In the genomic region with DNA sequence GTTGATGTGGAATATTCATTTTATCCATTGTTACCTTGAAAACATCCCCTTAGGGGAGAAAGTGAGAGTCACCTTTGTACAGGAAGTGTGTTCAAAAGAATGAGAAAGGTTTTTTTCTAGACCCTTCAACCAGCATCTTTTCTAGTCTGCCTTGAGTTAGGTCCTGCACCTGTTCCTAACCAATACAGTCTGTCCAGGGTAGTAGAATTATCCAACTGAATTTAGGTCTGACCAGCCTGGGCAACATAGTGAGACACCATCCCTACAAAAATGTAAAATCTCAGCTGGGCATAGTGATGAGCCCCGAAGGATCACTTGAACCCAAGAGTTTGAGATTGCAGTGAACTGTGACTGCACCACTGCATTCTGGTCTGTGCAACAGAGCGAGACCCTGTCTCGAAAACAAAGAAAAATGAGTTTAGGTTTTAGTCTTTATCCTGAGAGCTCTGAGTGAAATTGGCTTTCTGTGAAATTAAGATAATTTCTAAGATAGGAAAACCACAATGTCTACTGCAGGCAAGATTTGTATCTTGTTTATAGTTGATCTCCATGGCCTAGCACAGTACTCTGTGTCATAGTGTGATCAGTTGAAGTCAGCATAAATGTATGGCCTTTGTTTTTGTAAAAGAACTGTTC, we compare ENCODE assay signal across 9 cellular contexts. TPM values are rescaled to one million over a fixed set of nuclear protein-coding genes. Genes with fewer than 3 reads are reported as not detected.
DNase-seq lines count a peak whose midpoint lies in the region; ATAC-seq and TF ChIP-seq lines count a peak whose summit lies in the region.
"Had no signal": no experiment of that assay in that cellular context is flagged by ENCODE, and none has a peak within 500 bp of the region (broad histone marks: within the 10 kb centered on the region; RNA-seq: fewer than 3 reads in every experiment).

No MANE protein-coding gene starts in this region.

- H3K36me3 ChIP-seq in CD4-positive, alpha-beta memory T cell (ENCODE audit: insufficient read depth, low read length): no peaks in the 10 kb centered on the region
- no peaks in the 10 kb centered on the region for H3K36me3 ChIP-seq in uterus

- no peak for TF ChIP-seq POLR2A in uterus (IDR thresholded peaks at IDR 0.05)

- no peaks in the 10 kb centered on the region for H3K27me3 ChIP-seq in CD4-positive, alpha-beta memory T cell (ENCODE audit: insufficient read depth, low read length)
- no peaks in the 10 kb centered on the region for H3K27me3 ChIP-seq in uterus

- peaks cover 46 to 66% (median 57%) of the 10 kb centered on the region in 4 donors for H3K4me1 Mint-ChIP-seq in CD4-positive, alpha-beta memory T cell
- H3K4me1 Mint-ChIP-seq in activated CD8-positive, alpha-beta T cell treated with anti-CD3 and anti-CD28 coated beads, Interleukin-2, amount 10 ng/mL, durations not matched to agents 7 days and 5 days (ENCODE audit: low read depth): peaks cover 25% of the 10 kb centered on the region

- peaks cover 53% of the 10 kb centered on the region for H3K4me1 ChIP-seq in CD4-positive, alpha-beta memory T cell (ENCODE audit: insufficient read depth, low read length)
- H3K4me1 ChIP-seq in uterus: no peaks in the 10 kb centered on the region

- CTCF ChIA-PET in CD4-positive, alpha-beta memory T cell (lab: Charles Lee; ENCODE audit: partially characterized antibody): interaction anchor here (1.2 kb wide), 1 partner anchor 29 kb away, joined by 4 read pairs; no protein-coding TSS in a partner anchor
- CTCF ChIA-PET in activated CD8-positive, alpha-beta T cell treated with anti-CD3 and anti-CD28 coated beads, Interleukin-2, amount 10 ng/mL, durations not matched to agents 7 days and 5 days (lab: Charles Lee): interaction anchor here (1.2 kb wide), 1 partner anchor 28 kb away, joined by 3 read pairs; no protein-coding TSS in a partner anchor

- no peaks in the 10 kb centered on the region for H3K9me3 ChIP-seq in CD4-positive, alpha-beta memory T cell (ENCODE audit: control insufficient read depth in 1 of 2, low read length in 2 of 2)
- no peaks in the 10 kb centered on the region for H3K9me3 ChIP-seq in uterus

- intact Hi-C loops in CD4-positive, alpha-beta memory T cell (cut with micrococcal nuclease): loop anchor here (1.0 kb wide), 1 partner anchor 26 kb away; no protein-coding TSS in a partner anchor
- intact Hi-C loops in uterus (cut with DNase I; ENCODE audit: low total_unique reads): no loop called here

- peak overlapping the region; percentile 51 to 79 (median 67) for H3K4me3 Mint-ChIP-seq in CD4-positive, alpha-beta memory T cell
- H3K4me3 Mint-ChIP-seq in activated CD8-positive, alpha-beta T cell treated with anti-CD3 and anti-CD28 coated beads, Interleukin-2, amount 10 ng/mL, durations not matched to agents 7 days and 5 days: peak overlapping the region; percentile 38

- H3K4me3 ChIP-seq in CD4-positive, alpha-beta memory T cell (ENCODE audit: low read length in 2 of 2): no peak overlapping the region
- H3K4me3 ChIP-seq in uterus: no peak overlapping the region

- H3K27me3 Mint-ChIP-seq in CD4-positive, alpha-beta memory T cell: no peaks in the 10 kb centered on the region
- H3K27me3 Mint-ChIP-seq in activated CD8-positive, alpha-beta T cell treated with anti-CD3 and anti-CD28 coated beads, Interleukin-2, amount 10 ng/mL, durations not matched to agents 7 days and 5 days (ENCODE audit: low read depth): no peaks in the 10 kb centered on the region

- DNase-seq in CD4-positive, alpha-beta memory T cell: peak in 4 of 5 donors; percentile 42 to 57 (median 51)
- DNase-seq in activated CD8-positive, alpha-beta T cell treated with anti-CD3 and anti-CD28 coated beads, Interleukin-2, amount 10 ng/mL, durations not matched to agents 7 days and 5 days: no peak
- DNase-seq in caudate nucleus (lab: John Stamatoyannopoulos, UW): no peak
- DNase-seq in KG1 (lab: John Stamatoyannopoulos, UW): no peak
- no peak for DNase-seq in superior temporal gyrus (ENCODE audit: extremely low spot score)
- no peak for DNase-seq in uterus
- DNase-seq: COR-L47 had no signal

- POLR2A ChIA-PET in CD4-positive, alpha-beta memory T cell (lab: Charles Lee; ENCODE audit: partially characterized antibody): interaction anchor here (1.0 to 1.9 kb wide), 3 partner anchors 24 to 29 kb away, joined by 4 to 11 read pairs (median 5); a partner anchor contains a TSS
- POLR2A ChIA-PET in activated CD8-positive, alpha-beta T cell treated with anti-CD3 and anti-CD28 coated beads, Interleukin-2, amount 10 ng/mL, durations not matched to agents 7 days and 5 days (lab: Charles Lee): no interaction called here

- no peak overlapping the region for H3K27ac ChIP-seq in CD4-positive, alpha-beta memory T cell (ENCODE audit: low read depth, low read length)
- H3K27ac ChIP-seq in caudate nucleus (ENCODE audit: low read depth, low read length) (no peak overlapping the region), uterus (no peak overlapping the region)

- ATAC-seq in GM19395 (IDR thresholded peaks at IDR 0.05; ENCODE audit: unreplicated experiment): peak; percentile 92
- ATAC-seq in HG03066 (IDR thresholded peaks at IDR 0.05; ENCODE audit: low read depth, unreplicated experiment): peak; percentile 84
- peak; percentile 94 for ATAC-seq in activated CD8-positive, alpha-beta T cell treated with anti-CD3 and anti-CD28 coated beads, Interleukin-2, amount 10 ng/mL, durations not matched to agents 7 days and 5 days

- TF ChIP-seq CTCF in uterus (IDR thresholded peaks at IDR 0.05): no peak

- H3K36me3 Mint-ChIP-seq in CD4-positive, alpha-beta memory T cell: peaks cover 3 to 8% of the 10 kb centered on the region in 2 donors
- H3K36me3 Mint-ChIP-seq in activated CD8-positive, alpha-beta T cell treated with anti-CD3 and anti-CD28 coated beads, Interleukin-2, amount 10 ng/mL, durations not matched to agents 7 days and 5 days (ENCODE audit: low read depth): peaks cover 12% of the 10 kb centered on the region

- H3K9me3 Mint-ChIP-seq in CD4-positive, alpha-beta memory T cell: no peaks in the 10 kb centered on the region
- H3K9me3 Mint-ChIP-seq in activated CD8-positive, alpha-beta T cell treated with anti-CD3 and anti-CD28 coated beads, Interleukin-2, amount 10 ng/mL, durations not matched to agents 7 days and 5 days (ENCODE audit: insufficient read depth): no peaks in the 10 kb centered on the region

- peak overlapping the region; percentile 81 to 93 (median 89) for H3K27ac Mint-ChIP-seq in CD4-positive, alpha-beta memory T cell
- H3K27ac Mint-ChIP-seq in activated CD8-positive, alpha-beta T cell treated with anti-CD3 and anti-CD28 coated beads, Interleukin-2, amount 10 ng/mL, durations not matched to agents 7 days and 5 days: peak overlapping the region; percentile 62

RNA-seq across cellular contexts. Expression of a gene that starts 25.2 kb away (rescaled TPM):
- total RNA-seq in CD4-positive, alpha-beta memory T cell: 100 to 1,000 TPM; 102 to 109 TPM
- polyA plus RNA-seq in CD4-positive, alpha-beta memory T cell: 10 to 100 TPM; 28.0 to 41.6 TPM
- total RNA-seq in activated CD8-positive, alpha-beta T cell treated with anti-CD3 and anti-CD28 coated beads, Interleukin-2, amount 10 ng/mL, durations not matched to agents 7 days and 5 days: 10 to 100 TPM; 29.1 to 29.5 TPM
- 100 to 1,000 TPM in 3 of 4 donors, 10 to 100 TPM in 1; 83.8 to 298 (median 159) TPM for total RNA-seq in uterus

Comparison
In these comparisons a context has a peak if more than half of its experiments do, and no peak if none do; other contexts are left out.
1. DNase-seq: peak in CD4-positive, alpha-beta memory T cell (4 of 5); none in activated CD8-positive, alpha-beta T cell treated with anti-CD3 and anti-CD28 coated beads, Interleukin-2, amount 10 ng/mL, durations not matched to agents 7 days and 5 days (single experiment), caudate nucleus (0 of 61), KG1 (single experiment), superior temporal gyrus (single experiment) and uterus (0 of 2).
2. Peak in every context shown above with its lines, with median percentiles within 50 percentile points of each other: ATAC-seq.